Comparison of ENCODE assay signal across 8 cellular contexts in the genomic region with DNA sequence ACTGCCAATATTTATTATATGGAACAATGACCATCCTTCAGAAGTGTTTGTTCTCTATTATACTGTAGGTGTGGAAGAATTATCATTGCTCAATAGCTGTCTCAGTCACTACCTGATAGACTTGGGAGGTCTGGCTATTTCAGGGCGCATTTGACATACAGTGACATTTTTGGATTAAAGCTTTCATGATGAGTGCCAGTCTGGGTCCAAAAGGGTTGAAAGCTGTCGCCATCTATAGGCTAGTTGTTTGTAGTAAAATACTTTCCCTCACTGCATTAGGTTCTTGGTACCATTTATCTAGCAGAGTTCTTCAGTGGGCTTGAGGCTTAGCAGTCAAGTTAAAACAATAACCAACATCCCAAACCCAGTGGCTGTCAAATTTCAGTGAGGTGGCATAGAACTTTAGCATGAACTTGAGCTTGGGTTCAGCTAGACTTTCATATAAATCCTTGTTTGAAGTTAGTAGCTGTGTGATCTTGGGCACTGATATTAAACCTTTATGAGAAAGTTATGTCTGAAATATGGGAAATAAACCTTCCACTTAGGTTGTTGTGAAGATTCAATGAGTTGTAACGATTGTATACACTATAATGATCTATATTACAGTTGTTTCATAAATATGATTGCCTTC.
DNase-seq lines count a peak whose midpoint lies in the region; ATAC-seq, FAIRE-seq and TF ChIP-seq lines count a peak whose summit lies in the region.

No MANE protein-coding gene starts in this region.

- no peak for TF ChIP-seq EP300 in esophagus muscularis mucosa (IDR thresholded peaks at IDR 0.05)

- POLR2A ChIA-PET in activated CD8-positive, alpha-beta T cell treated with anti-CD3 and anti-CD28 coated beads, Interleukin-2, amount 10 ng/mL, durations not matched to agents 7 days and 5 days (lab: Charles Lee) = interaction anchor here (0.7 kb wide), 1 partner anchor 110 kb away, joined by 3 read pairs; no protein-coding TSS in a partner anchor

- no peak overlapping the region for H3K27ac Mint-ChIP-seq in activated CD8-positive, alpha-beta T cell treated with anti-CD3 and anti-CD28 coated beads, Interleukin-2, amount 10 ng/mL, durations not matched to agents 7 days and 5 days

- ATAC-seq in HG03457 (IDR thresholded peaks at IDR 0.05; ENCODE audit: unreplicated experiment) (peak; percentile 59), left lobe of liver (peak; percentile 77)
- peak; percentile 91 for ATAC-seq in activated CD8-positive, alpha-beta T cell treated with anti-CD3 and anti-CD28 coated beads, Interleukin-2, amount 10 ng/mL, durations not matched to agents 7 days and 5 days

- no peak overlapping the region for H3K27ac ChIP-seq in esophagus muscularis mucosa (replicated peaks in 1 of 4)

- no peak overlapping the region for H3K4me3 ChIP-seq in AG09309 (ENCODE audit: control insufficient read depth, low read depth, low read length)
- no peak overlapping the region for H3K4me3 ChIP-seq in esophagus muscularis mucosa

- DNase-seq in AG09309 (ENCODE audit: low read depth) = no peak
- DNase-seq in GM12892 (ENCODE audit: insufficient read length) = no peak
- DNase-seq in activated CD8-positive, alpha-beta T cell treated with anti-CD3 and anti-CD28 coated beads, Interleukin-2, amount 10 ng/mL, durations not matched to agents 7 days and 5 days = peak; percentile 56
- no peak for DNase-seq in left lobe of liver (ENCODE audit: low spot score)
- no peak for DNase-seq in esophagus muscularis mucosa (ENCODE audit: extremely low spot score)
- no peak for DNase-seq in hepatic stellate cell (ENCODE audit: low spot score)
- no peak for DNase-seq in NK-92 treated with Interleukin-12 subunit alpha and Interleukin-12 subunit beta, amount 100 ng/mL, for 24 hours (lab: John Stamatoyannopoulos, UW)

- H3K36me3 Mint-ChIP-seq in activated CD8-positive, alpha-beta T cell treated with anti-CD3 and anti-CD28 coated beads, Interleukin-2, amount 10 ng/mL, durations not matched to agents 7 days and 5 days (ENCODE audit: low read depth) = peaks cover 13% of the 10 kb centered on the region

- no peaks in the 10 kb centered on the region for H3K27me3 ChIP-seq in esophagus muscularis mucosa

- H3K27me3 Mint-ChIP-seq in activated CD8-positive, alpha-beta T cell treated with anti-CD3 and anti-CD28 coated beads, Interleukin-2, amount 10 ng/mL, durations not matched to agents 7 days and 5 days (ENCODE audit: low read depth) = peaks cover 41% of the 10 kb centered on the region

- H3K4me1 Mint-ChIP-seq in activated CD8-positive, alpha-beta T cell treated with anti-CD3 and anti-CD28 coated beads, Interleukin-2, amount 10 ng/mL, durations not matched to agents 7 days and 5 days (ENCODE audit: low read depth) = peaks cover 35% of the 10 kb centered on the region

- TF ChIP-seq POLR2A in GM12892 (IDR thresholded peaks at IDR 0.05; ENCODE audit: low read depth, low read length) (no peak), esophagus muscularis mucosa (IDR thresholded peaks at IDR 0.05; ENCODE audit: low read depth) (no peak)

- peaks cover 0 to 6% (median 3%) of the 10 kb centered on the region in 4 donors for H3K9me3 ChIP-seq in esophagus muscularis mucosa

- FAIRE-seq in GM12892 (lab: Jason Lieb, UNC) = peak; percentile 36

- no peak overlapping the region for H3K4me3 Mint-ChIP-seq in activated CD8-positive, alpha-beta T cell treated with anti-CD3 and anti-CD28 coated beads, Interleukin-2, amount 10 ng/mL, durations not matched to agents 7 days and 5 days

- H3K4me1 ChIP-seq in esophagus muscularis mucosa = peaks cover 0 to 6% (median 2%) of the 10 kb centered on the region in 4 donors

- intact Hi-C loops in esophagus muscularis mucosa (cut with DNase I) = loop anchor here (5.0 kb wide), 1 partner anchor 312 kb away; no protein-coding TSS in a partner anchor

- H3K36me3 ChIP-seq in esophagus muscularis mucosa = no peaks in the 10 kb centered on the region

- peak; percentile 65 for TF ChIP-seq CTCF in AG09309 (IDR thresholded peaks at IDR 0.05; ENCODE audit: control insufficient read depth, insufficient read depth, low read depth, low read length, missing control alignments)
- TF ChIP-seq CTCF in esophagus muscularis mucosa (IDR thresholded peaks at IDR 0.05) = peak in 1 of 3 experiments; percentile 40

- CTCF ChIA-PET in activated CD8-positive, alpha-beta T cell treated with anti-CD3 and anti-CD28 coated beads, Interleukin-2, amount 10 ng/mL, durations not matched to agents 7 days and 5 days (lab: Charles Lee) = interaction anchor here (0.6 to 5.0 kb wide), 47 partner anchors 9 to 310 kb away, joined by 3 to 80 read pairs (median 5); a partner anchor contains a TSS

- no peaks in the 10 kb centered on the region for H3K9me3 Mint-ChIP-seq in activated CD8-positive, alpha-beta T cell treated with anti-CD3 and anti-CD28 coated beads, Interleukin-2, amount 10 ng/mL, durations not matched to agents 7 days and 5 days (ENCODE audit: insufficient read depth)

- 40% methylated on average over 3 of the region's 3 CpGs for WGBS in esophagus muscularis mucosa
